ENCODE assay signal across 18 cellular contexts in the genomic region with DNA sequence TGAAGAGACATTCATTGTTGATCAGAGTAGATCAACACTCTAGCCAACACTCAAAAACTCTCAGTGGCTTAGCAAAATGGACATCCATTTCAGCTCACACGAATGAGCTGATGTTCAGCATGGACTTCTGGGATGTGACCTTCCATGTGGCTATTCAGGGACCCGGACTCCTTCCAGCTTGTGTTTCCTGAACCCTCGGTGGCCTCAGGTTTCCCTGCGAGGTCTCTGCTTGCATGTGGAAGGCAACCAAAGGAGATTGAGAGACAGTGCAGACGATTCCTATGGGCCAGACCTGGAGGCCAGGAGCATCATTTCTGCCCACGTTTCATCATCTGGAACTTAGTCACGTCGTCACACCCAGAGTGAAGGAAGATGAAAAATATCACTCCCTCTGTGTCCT.
DNase-seq lines count a peak whose midpoint lies in the region; ATAC-seq and TF ChIP-seq lines count a peak whose summit lies in the region.
"Had no signal": no experiment of that assay in that cellular context is flagged by ENCODE, and none has a peak within 500 bp of the region (broad histone marks: within the 10 kb centered on the region; RNA-seq: fewer than 3 reads in every experiment).

No MANE protein-coding gene starts in this region.

- H3K9me3 Mint-ChIP-seq in type B pancreatic cell (no peaks in the 10 kb centered on the region), neural progenitor cell (peaks cover 7% of the 10 kb centered on the region)
- H3K9me3 Mint-ChIP-seq: CD8-positive, alpha-beta T cell had no signal

- H3K9me3 ChIP-seq in esophagus muscularis mucosa: peaks cover 0 to 9% (median 1%) of the 10 kb centered on the region in 4 donors
- H3K9me3 ChIP-seq in neural progenitor cell (ENCODE audit: low read depth): no peaks in the 10 kb centered on the region
- H3K9me3 ChIP-seq: Caco-2 had no signal

- 90% methylated on average over 8 of the region's 8 CpGs for WGBS in esophagus muscularis mucosa

- no peak overlapping the region for H3K4me2 ChIP-seq in neural progenitor cell
- H3K4me2 ChIP-seq: BLaER1 treated with 17β-estradiol and CSF1 and Interleukin-3, amounts not matched to agents 10 nM and 100 nM had no signal

- no peaks in the 10 kb centered on the region for H3K4me1 ChIP-seq in esophagus muscularis mucosa
- no peaks in the 10 kb centered on the region for H3K4me1 ChIP-seq in neural progenitor cell
- H3K4me1 ChIP-seq: BLaER1 treated with 17β-estradiol and CSF1 and Interleukin-3, amounts not matched to agents 10 nM and 100 nM; Caco-2 had no signal

- no peak for ATAC-seq in GM19324 (IDR thresholded peaks at IDR 0.05; ENCODE audit: low FRiP score, unreplicated experiment)
- no peak for ATAC-seq in GM19467 (IDR thresholded peaks at IDR 0.05; ENCODE audit: unreplicated experiment)
- ATAC-seq: CD8-positive, alpha-beta T cell had no signal

- intact Hi-C loops in esophagus muscularis mucosa (cut with DNase I): no loop called here

- H3K27ac ChIP-seq in esophagus muscularis mucosa (replicated peaks in 1 of 4) (no peak overlapping the region), neural progenitor cell (no peak overlapping the region)
- H3K27ac ChIP-seq: BLaER1 treated with 17β-estradiol and CSF1 and Interleukin-3, amounts not matched to agents 10 nM and 100 nM; C4-2B had no signal

- H3K79me2 ChIP-seq in neural progenitor cell (ENCODE audit: low read depth): no peaks in the 10 kb centered on the region

- H3F3A ChIP-seq in neural progenitor cell (ENCODE audit: low read depth): no peaks in the 10 kb centered on the region

- DNase-seq in AG20443 (ENCODE audit: low spot score) (peak; percentile 1), esophagus muscularis mucosa (ENCODE audit: extremely low spot score) (peak; percentile 50), type B pancreatic cell (ENCODE audit: extremely low spot score, unreplicated experiment) (peak; percentile 10), neural progenitor cell (ENCODE audit: low spot score) (no peak)
- DNase-seq: 8988T; ACHN; AML-193; Caco-2; Calu3; CD4-positive, alpha-beta T cell; DMS79 treated with DMSO at 0.1 percent for 48 hours; GF-D8 had no signal

- no peaks in the 10 kb centered on the region for H3K36me3 Mint-ChIP-seq in type B pancreatic cell
- H3K36me3 Mint-ChIP-seq in neural progenitor cell: no peaks in the 10 kb centered on the region
- H3K36me3 Mint-ChIP-seq: CD8-positive, alpha-beta T cell had no signal

- H3K4me3 Mint-ChIP-seq in type B pancreatic cell (no peak overlapping the region), neural progenitor cell (no peak overlapping the region)
- H3K4me3 Mint-ChIP-seq: B cell; CD4-positive, alpha-beta T cell; CD8-positive, alpha-beta T cell had no signal

- H3K36me3 ChIP-seq in esophagus muscularis mucosa: no peaks in the 10 kb centered on the region
- no peaks in the 10 kb centered on the region for H3K36me3 ChIP-seq in neural progenitor cell
- H3K36me3 ChIP-seq: BLaER1 treated with 17β-estradiol and CSF1 and Interleukin-3, amounts not matched to agents 10 nM and 100 nM had no signal

- no peak overlapping the region for H2AFZ ChIP-seq in neural progenitor cell (replicated peaks)

- H3K4me3 ChIP-seq in esophagus muscularis mucosa: no peak overlapping the region
- H3K4me3 ChIP-seq in neural progenitor cell: no peak overlapping the region
- H3K4me3 ChIP-seq: BLaER1 treated with 17β-estradiol and CSF1 and Interleukin-3, amounts not matched to agents 10 nM and 100 nM had no signal

- H3K27me3 Mint-ChIP-seq in type B pancreatic cell (no peaks in the 10 kb centered on the region), neural progenitor cell (ENCODE audit: insufficient read depth, low read depth) (no peaks in the 10 kb centered on the region)

- no peak for TF ChIP-seq CTCF in esophagus muscularis mucosa (IDR thresholded peaks at IDR 0.05)
- TF ChIP-seq CTCF in type B pancreatic cell (conservative IDR thresholded peaks at IDR 0.05): no peak
- no peak for TF ChIP-seq CTCF in neural progenitor cell (IDR thresholded peaks at IDR 0.05)

- peaks cover 0 to 12% (median 0%) of the 10 kb centered on the region in 4 donors for H3K27me3 ChIP-seq in esophagus muscularis mucosa
- no peaks in the 10 kb centered on the region for H3K27me3 ChIP-seq in neural progenitor cell
- H3K27me3 ChIP-seq: BLaER1 treated with 17β-estradiol and CSF1 and Interleukin-3, amounts not matched to agents 10 nM and 100 nM had no signal

- H3K9ac ChIP-seq in neural progenitor cell: no peak overlapping the region
- H3K9ac ChIP-seq: BLaER1 treated with 17β-estradiol and CSF1 and Interleukin-3, amounts not matched to agents 10 nM and 100 nM had no signal

- H4K20me1 ChIP-seq in neural progenitor cell (ENCODE audit: low read depth): no peaks in the 10 kb centered on the region
- H4K20me1 ChIP-seq: BLaER1 treated with 17β-estradiol and CSF1 and Interleukin-3, amounts not matched to agents 10 nM and 100 nM had no signal

- no peak overlapping the region for H3K27ac Mint-ChIP-seq in type B pancreatic cell
- H3K27ac Mint-ChIP-seq in neural progenitor cell: no peak overlapping the region
- H3K27ac Mint-ChIP-seq: B cell; CD4-positive, alpha-beta T cell; CD8-positive, alpha-beta T cell had no signal

- TF ChIP-seq POLR2A in esophagus muscularis mucosa (IDR thresholded peaks at IDR 0.05; ENCODE audit: low read depth): no peak

- no peaks in the 10 kb centered on the region for H3K4me1 Mint-ChIP-seq in type B pancreatic cell (ENCODE audit: unreplicated experiment)
- H3K4me1 Mint-ChIP-seq in neural progenitor cell: no peaks in the 10 kb centered on the region
- H3K4me1 Mint-ChIP-seq: B cell had no signal

- TF ChIP-seq EP300 in esophagus muscularis mucosa (IDR thresholded peaks at IDR 0.05): no peak
